In the genomic region with DNA sequence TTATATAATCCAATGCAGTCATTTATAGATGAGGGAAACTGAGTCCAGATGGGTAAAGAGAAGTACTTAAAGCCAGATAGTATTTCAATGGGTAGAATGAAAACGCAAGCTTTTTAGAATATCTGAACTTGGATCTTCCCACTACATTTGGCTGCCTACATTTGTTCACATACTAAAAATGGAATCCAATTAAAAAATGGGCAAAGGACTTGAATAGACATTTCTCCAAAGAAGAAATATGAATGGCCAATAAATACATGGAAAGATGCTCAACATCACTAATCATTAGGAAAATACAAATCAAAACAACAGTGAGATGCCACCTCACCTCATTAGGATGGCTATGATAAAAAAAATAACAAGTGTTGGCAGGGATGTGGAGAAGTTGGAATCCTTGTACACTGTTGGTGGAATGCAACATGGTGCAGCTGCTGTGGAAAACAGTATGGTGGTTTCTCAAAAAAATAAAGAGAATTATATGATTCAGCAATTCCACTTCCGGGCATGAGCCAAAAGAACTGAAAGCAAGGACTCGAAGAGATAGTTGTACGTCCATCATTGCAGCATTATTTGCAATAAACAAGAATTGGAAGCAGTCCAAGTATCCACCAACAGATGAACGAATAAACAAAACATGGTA, we compare ENCODE assay signal across 23 cellular contexts.
"Had no signal": no experiment of that assay in that cellular context is flagged by ENCODE, and none has a peak within 500 bp of the region (broad histone marks: within the 10 kb centered on the region; RNA-seq: fewer than 3 reads in every experiment).

No MANE protein-coding gene starts in this region.

- H3K27ac ChIP-seq: left lung, lower lobe of right lung, pancreas, prostate gland, spleen, suprapubic skin, thoracic aorta, tibial artery, upper lobe of right lung had no signal

- H3K4me3 ChIP-seq: left lung, lower lobe of right lung, pancreas, prostate gland, spleen, suprapubic skin, thoracic aorta, tibial artery, upper lobe of right lung had no signal

- H3K9me3 ChIP-seq: left lung, lower lobe of right lung, pancreas, prostate gland, spleen, suprapubic skin, thoracic aorta, tibial artery, upper lobe of right lung had no signal

- H3K36me3 ChIP-seq: left lung, lower lobe of right lung, pancreas, prostate gland, spleen, suprapubic skin, thoracic aorta, tibial artery, upper lobe of right lung had no signal

- DNase-seq: hypothalamus; immature natural killer cell; kidney; left colon; left lung; lower lobe of right lung; mammary epithelial cell; mesenchymal stem cell; naive thymus-derived CD4-positive, alpha-beta T cell; pancreas; posterior cingulate gyrus; retina; right cardiac atrium; small intestine; spleen; stimulated activated CD4-positive, alpha-beta T cell treated with anti-CD3 and anti-CD28 coated beads, Interleukin-4, amount 100 ng/mL, for 24 hours; stimulated activated naive CD4-positive, alpha-beta T cell; tibial artery; trophoblast cell; upper lobe of right lung had no signal

- H3K27me3 ChIP-seq: pancreas had no signal

- H3K4me1 ChIP-seq: left lung, lower lobe of right lung, pancreas, prostate gland, spleen, suprapubic skin, tibial artery, upper lobe of right lung had no signal
